Comparison of ENCODE assay signal across 26 cellular contexts in the genomic region with DNA sequence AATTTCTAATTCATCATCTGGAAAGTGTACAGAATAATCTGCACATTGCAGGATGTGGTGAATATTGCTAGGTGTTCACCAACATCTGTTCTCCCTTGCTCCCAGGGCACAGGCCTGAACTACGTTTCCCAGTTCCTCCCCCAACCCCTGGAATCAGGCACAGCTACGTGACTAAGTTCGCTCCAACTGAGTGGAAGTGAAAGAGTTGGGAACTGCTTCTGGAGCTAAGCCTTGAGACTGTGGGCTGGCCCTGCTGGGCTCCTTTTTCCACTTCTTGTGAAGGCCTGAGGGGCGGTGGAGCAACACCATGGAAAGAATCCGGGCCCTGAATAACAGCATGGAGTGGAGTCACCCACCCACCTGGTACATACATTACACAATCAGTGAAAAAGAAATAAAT.
"Had no signal": no experiment of that assay in that cellular context is flagged by ENCODE, and none has a peak within 500 bp of the region (broad histone marks: within the 10 kb centered on the region; RNA-seq: fewer than 3 reads in every experiment).

No MANE protein-coding gene starts in this region.

- H3K27me3 ChIP-seq: body of pancreas, esophagus squamous epithelium, gastrocnemius medialis, right lobe of liver, testis, transverse colon, uterus had no signal

- DNase-seq: activated B cell treated with CpG ODN at 0.5 μM for 24 hours; activated CD4-positive, alpha-beta T cell treated with anti-CD3 and anti-CD28 coated beads for 4 hours; activated CD4-positive, alpha-beta T cell treated with anti-CD3 and anti-CD28 coated beads, Interleukin-2, amount 50 U/mL, for 4 hours; activated naive CD4-positive, alpha-beta T cell; activated T-cell treated with anti-CD3 and anti-CD28 coated beads for 4 hours; activated T-cell treated with anti-CD3 and anti-CD28 coated beads, Interleukin-2, amount 50 U/mL, for 72 hours; anterior cingulate cortex; body of pancreas; effector CD8-positive, alpha-beta T cell; esophagus squamous epithelium; gastrocnemius medialis; glutamatergic neuron; kidney; left colon; mucosa of descending colon; right lobe of liver; stimulated activated CD4-positive, alpha-beta T cell treated with anti-CD3 and anti-CD28 coated beads, Interleukin-12 subunit alpha, Interleukin-12 subunit beta, amount 100 ng/mL, for 4 hours; stimulated activated CD4-positive, alpha-beta T cell treated with anti-CD3 and anti-CD28 coated beads, Interleukin-4, amount 100 ng/mL, for 1 hour; stimulated activated naive CD8-positive, alpha-beta T cell treated with anti-CD3 and anti-CD28 coated beads, Interleukin-15, Interleukin-2, amounts not matched to agents 100 U/mL and 50 U/mL, for 24 hours; T-helper 17 cell; testis; transverse colon; uterus had no signal

- H3K27ac ChIP-seq: body of pancreas, epithelial cell of prostate, esophagus squamous epithelium, gastrocnemius medialis, right lobe of liver, testis, transverse colon, uterus had no signal

- H3K4me1 ChIP-seq: body of pancreas, esophagus squamous epithelium, gastrocnemius medialis, right lobe of liver, testis, uterus had no signal

- H3K36me3 ChIP-seq: esophagus squamous epithelium, gastrocnemius medialis, right lobe of liver, transverse colon, uterus had no signal

- H3K4me3 ChIP-seq: body of pancreas, esophagus squamous epithelium, gastrocnemius medialis, mucosa of descending colon, right lobe of liver, testis, transverse colon, uterus had no signal

- FAIRE-seq: colon, endometrium, kidney had no signal

- H3K9me3 ChIP-seq: body of pancreas, esophagus squamous epithelium, gastrocnemius medialis, mucosa of descending colon, right lobe of liver, testis, transverse colon had no signal
